ENCODE assay signal across 8 cellular contexts in the genomic region with DNA sequence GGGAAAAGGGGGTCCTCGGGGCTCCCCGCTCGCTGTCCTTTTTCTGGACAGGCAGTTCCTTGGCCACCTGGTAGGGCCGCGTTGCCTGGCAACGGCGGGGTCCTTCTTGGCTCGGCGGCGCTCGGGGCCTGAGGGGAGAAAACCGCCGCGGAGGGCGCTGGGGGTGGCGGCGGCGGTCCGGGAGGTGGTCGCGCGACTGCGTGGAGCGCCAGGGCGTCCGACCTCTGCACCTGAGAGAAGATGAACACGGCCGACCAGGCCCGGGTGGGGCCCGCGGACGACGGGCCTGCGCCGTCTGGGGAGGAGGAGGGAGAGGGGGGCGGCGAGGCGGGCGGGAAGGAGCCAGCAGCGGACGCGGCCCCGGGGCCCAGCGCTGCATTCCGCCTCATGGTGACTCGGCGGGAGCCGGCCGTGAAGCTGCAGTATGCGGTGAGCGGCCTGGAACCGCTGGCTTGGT. TPM values are rescaled to one million over a fixed set of nuclear protein-coding genes. Genes with fewer than 3 reads are reported as not detected.
DNase-seq lines count a peak whose midpoint lies in the region; ATAC-seq, FAIRE-seq and TF ChIP-seq lines count a peak whose summit lies in the region.

A gene with protein sequence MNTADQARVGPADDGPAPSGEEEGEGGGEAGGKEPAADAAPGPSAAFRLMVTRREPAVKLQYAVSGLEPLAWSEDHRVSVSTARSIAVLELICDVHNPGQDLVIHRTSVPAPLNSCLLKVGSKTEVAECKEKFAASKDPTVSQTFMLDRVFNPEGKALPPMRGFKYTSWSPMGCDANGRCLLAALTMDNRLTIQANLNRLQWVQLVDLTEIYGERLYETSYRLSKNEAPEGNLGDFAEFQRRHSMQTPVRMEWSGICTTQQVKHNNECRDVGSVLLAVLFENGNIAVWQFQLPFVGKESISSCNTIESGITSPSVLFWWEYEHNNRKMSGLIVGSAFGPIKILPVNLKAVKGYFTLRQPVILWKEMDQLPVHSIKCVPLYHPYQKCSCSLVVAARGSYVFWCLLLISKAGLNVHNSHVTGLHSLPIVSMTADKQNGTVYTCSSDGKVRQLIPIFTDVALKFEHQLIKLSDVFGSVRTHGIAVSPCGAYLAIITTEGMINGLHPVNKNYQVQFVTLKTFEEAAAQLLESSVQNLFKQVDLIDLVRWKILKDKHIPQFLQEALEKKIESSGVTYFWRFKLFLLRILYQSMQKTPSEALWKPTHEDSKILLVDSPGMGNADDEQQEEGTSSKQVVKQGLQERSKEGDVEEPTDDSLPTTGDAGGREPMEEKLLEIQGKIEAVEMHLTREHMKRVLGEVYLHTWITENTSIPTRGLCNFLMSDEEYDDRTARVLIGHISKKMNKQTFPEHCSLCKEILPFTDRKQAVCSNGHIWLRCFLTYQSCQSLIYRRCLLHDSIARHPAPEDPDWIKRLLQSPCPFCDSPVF (plus strand): TSS at position 106 of the 457 bp plus-strand sequence. CDS start 135 bp downstream, at position 241.

- H3K27me3 ChIP-seq in SJSA1 (replicated peaks) (no peaks in the 10 kb centered on the region), ovary (no peaks in the 10 kb centered on the region), thyroid gland (no peaks in the 10 kb centered on the region)

- H3K27me3 Mint-ChIP-seq in glutamatergic neuron (ENCODE audit: unreplicated experiment): peaks cover 4% of the 10 kb centered on the region

- FAIRE-seq in D721Med (lab: Jason Lieb, UNC): no peak

- intact Hi-C loops in ovary (cut with DNase I): loop anchor here in 2 of 4 donors (5.0 to 10.0 kb wide), 2 partner anchors 102 to 104 kb away; no protein-coding TSS in a partner anchor
- intact Hi-C loops in thyroid gland (cut with DNase I): loop anchor here (5.0 to 10.0 kb wide), 2 partner anchors 94 to 207 kb away; a partner anchor contains a TSS

- peak within 1 kb of the TSS; percentile 65 for H3K4me3 ChIP-seq in SJSA1
- peak within 1 kb of the TSS; percentile 92 for H3K4me3 ChIP-seq in ovary
- H3K4me3 ChIP-seq in thyroid gland (replicated peaks in 1 of 3): peak within 1 kb of the TSS; percentile 58 to 98 (median 97)

- peak; percentile 62 for ATAC-seq in GM21528 (IDR thresholded peaks at IDR 0.05; ENCODE audit: low FRiP score, unreplicated experiment)

- H3K36me3 Mint-ChIP-seq in glutamatergic neuron (ENCODE audit: unreplicated experiment): no peaks in the 10 kb centered on the region

- TF ChIP-seq EP300 in ovary (IDR thresholded peaks at IDR 0.05): no peak

- H3K4me1 ChIP-seq in SJSA1 (replicated peaks) (peaks cover 18% of the 10 kb centered on the region), ovary (ENCODE audit: insufficient read depth) (peaks cover 5% of the 10 kb centered on the region), thyroid gland (peaks cover 33 to 36% of the 10 kb centered on the region in 2 donors)

- peaks cover 6% of the 10 kb centered on the region for H3K36me3 ChIP-seq in SJSA1
- H3K36me3 ChIP-seq in ovary: no peaks in the 10 kb centered on the region
- H3K36me3 ChIP-seq in thyroid gland: no peaks in the 10 kb centered on the region

- H3K9me3 Mint-ChIP-seq in glutamatergic neuron (ENCODE audit: unreplicated experiment): peaks cover 5% of the 10 kb centered on the region

- TF ChIP-seq CTCF in D721Med (IDR thresholded peaks at IDR 0.05; ENCODE audit: insufficient read depth, missing control alignments) (no peak), glutamatergic neuron (IDR thresholded peaks at IDR 0.05; ENCODE audit: partially characterized antibody, unreplicated experiment) (no peak), ovary (IDR thresholded peaks at IDR 0.05) (no peak), thyroid gland (IDR thresholded peaks at IDR 0.05) (no peak)

- no peaks in the 10 kb centered on the region for H3K9me3 ChIP-seq in SJSA1 (replicated peaks)
- H3K9me3 ChIP-seq in ovary: no peaks in the 10 kb centered on the region
- H3K9me3 ChIP-seq in thyroid gland: no peaks in the 10 kb centered on the region

- H3K27ac Mint-ChIP-seq in glutamatergic neuron (ENCODE audit: unreplicated experiment): peak within 1 kb of the TSS; percentile 75

- 0 to 3% (median 0%) methylated on average over 24 to 52 of the region's 52 CpGs for WGBS in ovary, 3 donors
- WGBS in thyroid gland, 2 donors: 1 to 2% methylated on average over 23 to 25 of the region's 52 CpGs

- H3K4me3 Mint-ChIP-seq in glutamatergic neuron (ENCODE audit: unreplicated experiment): peak within 1 kb of the TSS; percentile 94

- DNase-seq in D721Med (ENCODE audit: insufficient read length, low spot score) (peak; percentile 58), HuH-7.5 (ENCODE audit: low spot score) (peak; percentile 66), SJSA1 (ENCODE audit: low read depth in 1 of 2, low spot score in 2 of 2) (peak in 1 of 2 experiments; percentile 75), glutamatergic neuron (peak; percentile 87), ovary (peak; percentile 86 to 93 (median 92)), thyroid gland (peak; percentile 86 to 90)
- DNase-seq in activated naive CD4-positive, alpha-beta T cell treated with anti-CD3 and anti-CD28 coated beads, Interleukin-2, amount 50 U/mL, for 16 hours: peak; percentile 84

- H3K27ac ChIP-seq in SJSA1: peak within 1 kb of the TSS; percentile 85
- peak within 1 kb of the TSS; percentile 82 to 98 for H3K27ac ChIP-seq in ovary
- H3K27ac ChIP-seq in thyroid gland: peak within 1 kb of the TSS; percentile 94 to 97 (median 95)

- peaks cover 13% of the 10 kb centered on the region for H3K4me1 Mint-ChIP-seq in glutamatergic neuron (ENCODE audit: low read depth, unreplicated experiment)

- TF ChIP-seq POLR2A in ovary (IDR thresholded peaks at IDR 0.05) (no peak), thyroid gland (IDR thresholded peaks at IDR 0.05) (no peak)

RNA-seq across cellular contexts. Expression of the gene that starts here (rescaled TPM):
- total RNA-seq in SJSA1 (2014; rRNA removed; shearing (Covaris generic)): 10.9 and 17.1 TPM in 2 replicates
- total RNA-seq in glutamatergic neuron (ENCODE audit: unreplicated experiment) (19.6 TPM), ovary (10 to 100 TPM in 6 of 7 donors, 1 to 10 TPM in 1; 9.8 to 19.4 (median 17.8) TPM), thyroid gland (10 to 100 TPM; 20.5 to 25.0 (median 22.1) TPM)
- polyA plus RNA-seq in ovary: 10 to 100 TPM in 1 of 2 donors, 1 to 10 TPM in 1; 7.0 to 14.6 TPM
